In the genomic region with DNA sequence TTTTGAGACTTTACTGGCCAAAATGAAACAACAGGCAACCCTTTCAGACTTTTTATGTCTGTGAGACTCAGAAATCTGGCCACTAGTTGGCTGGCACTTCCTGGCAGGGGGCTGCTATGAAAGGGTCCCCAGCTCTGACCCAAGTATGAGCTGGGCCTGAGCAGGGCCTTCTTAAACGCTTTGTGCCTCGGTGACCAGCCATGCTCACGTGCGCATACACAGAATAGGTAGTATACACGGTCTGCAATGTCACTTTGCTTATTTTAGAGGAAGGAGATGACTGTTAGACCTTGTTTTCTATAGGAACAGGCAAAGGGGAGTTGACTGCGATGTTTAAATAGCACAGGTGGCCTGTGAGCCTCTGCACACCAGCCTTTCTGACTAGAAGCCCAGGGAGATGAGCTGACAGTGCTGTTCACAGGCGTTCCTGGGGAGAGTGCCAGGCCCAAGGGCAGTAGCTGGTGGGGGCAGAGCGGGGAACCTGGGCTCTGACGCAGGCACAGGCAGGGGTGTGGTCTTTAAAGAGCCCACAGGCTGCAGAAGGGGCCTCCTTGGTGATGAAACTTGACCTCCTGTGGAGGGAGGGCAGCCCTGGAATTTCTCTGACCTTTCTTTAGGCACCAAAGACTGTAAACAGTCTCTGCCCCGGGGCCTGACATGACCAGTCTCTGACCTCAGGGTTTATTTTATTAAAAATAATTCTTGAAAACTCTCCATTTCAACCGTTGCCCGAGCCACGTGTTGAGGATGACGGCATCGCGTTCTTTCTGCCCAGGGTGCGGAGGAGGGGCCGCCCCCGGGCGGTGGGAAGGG, we compare ENCODE assay signal across 12 cellular contexts.
A peak's percentile ranks its signal among the peaks of the same experiment; 100 is the strongest.
DNase-seq lines count a peak whose midpoint lies in the region; ATAC-seq and TF ChIP-seq lines count a peak whose summit lies in the region.
"Had no signal": no experiment of that assay in that cellular context is flagged by ENCODE, and none has a peak within 500 bp of the region (broad histone marks: within the 10 kb centered on the region; RNA-seq: fewer than 3 reads in every experiment).

No MANE protein-coding gene starts in this region.

- H3K4me1 ChIP-seq in BLaER1, result peaks cover 98% of the 10 kb centered on the region
- peaks cover 0 to 15% (median 2%) of the 10 kb centered on the region in 4 donors for H3K4me1 ChIP-seq in Peyer's patch
- H3K4me1 ChIP-seq in osteoblast (ENCODE audit: insufficient read depth, low read length), result no peaks in the 10 kb centered on the region

- no peaks in the 10 kb centered on the region for H4K20me1 ChIP-seq in BLaER1
- H4K20me1 ChIP-seq in osteoblast (ENCODE audit: insufficient read depth, low read length), result no peaks in the 10 kb centered on the region

- ATAC-seq in Right ventricle myocardium superior (ENCODE audit: poor library complexity), result peak; percentile 85
- no peak for ATAC-seq in HG03135 (IDR thresholded peaks at IDR 0.05; ENCODE audit: unreplicated experiment)

- no peaks in the 10 kb centered on the region for H3K36me3 ChIP-seq in BLaER1
- H3K36me3 ChIP-seq in Peyer's patch, result no peaks in the 10 kb centered on the region
- no peaks in the 10 kb centered on the region for H3K36me3 ChIP-seq in osteoblast (ENCODE audit: insufficient read depth, low read length)

- H3K4me3 ChIP-seq in BLaER1 (peak overlapping the region; percentile 55), Peyer's patch (no peak overlapping the region), osteoblast (ENCODE audit: insufficient read depth, low read length) (no peak overlapping the region)

- no peaks in the 10 kb centered on the region for H3K79me2 ChIP-seq in osteoblast (ENCODE audit: insufficient read depth, low read length)

- TF ChIP-seq POLR2A in Peyer's patch (IDR thresholded peaks at IDR 0.05), result no peak

- peak overlapping the region; percentile 79 for H3K9ac ChIP-seq in BLaER1

- H3K9me3 ChIP-seq in BLaER1, result peaks cover 2% of the 10 kb centered on the region; the same call in 1 of the 2 replicates
- H3K9me3 ChIP-seq in Peyer's patch, result no peaks in the 10 kb centered on the region
- no peaks in the 10 kb centered on the region for H3K9me3 ChIP-seq in osteoblast (ENCODE audit: low read depth, low read length)

- H3K27ac ChIP-seq in BLaER1 (peak overlapping the region; percentile 97), Peyer's patch (peak overlapping the region in 2 of 4 donors; percentile 19 to 52), osteoblast (ENCODE audit: low read depth, low read length) (no peak overlapping the region)

- TF ChIP-seq CTCF in Peyer's patch (IDR thresholded peaks at IDR 0.05) (no peak), osteoblast (IDR thresholded peaks at IDR 0.05; ENCODE audit: extremely low read depth, low read depth, low read length) (no peak)

- peak in 2 of 3 donors; percentile 61 to 71 for DNase-seq in Peyer's patch
- peak; percentile 85 for DNase-seq in Right ventricle myocardium superior
- peak; percentile 68 for DNase-seq in osteoblast (ENCODE audit: insufficient read length, low spot score, missing footprints)
- DNase-seq in NCI-H1105 (lab: John Stamatoyannopoulos, UW), result no peak
- DNase-seq in HuH-7 (ENCODE audit: low spot score), result no peak
- no peak for DNase-seq in COLO668 (lab: John Stamatoyannopoulos, UW; ENCODE audit: unreplicated experiment)
- DNase-seq: activated CD4-positive, CD25-positive, alpha-beta regulatory T cell treated with anti-CD3 and anti-CD28 coated beads, Interleukin-2, amount 50 U/mL, for 72 hours; activated naive CD8-positive, alpha-beta T cell treated with anti-CD3 and anti-CD28 coated beads, Interleukin-2, amount 10 ng/mL, durations not matched to agents 7 days and 5 days; HCEC 1CT; occipital lobe had no signal

- H2AFZ ChIP-seq in osteoblast (ENCODE audit: low read length), result no peak overlapping the region

- H3K27me3 ChIP-seq in BLaER1, result no peaks in the 10 kb centered on the region
- H3K27me3 ChIP-seq in Peyer's patch, result no peaks in the 10 kb centered on the region
- H3K27me3 ChIP-seq in osteoblast (ENCODE audit: insufficient read depth, low read length), result no peaks in the 10 kb centered on the region

- intact Hi-C loops in Right ventricle myocardium superior (cut with DNase I), result no loop called here

- peak overlapping the region; percentile 88 for H3K4me2 ChIP-seq in BLaER1
- H3K4me2 ChIP-seq in osteoblast (ENCODE audit: insufficient read depth, low read length), result no peak overlapping the region

Comparison
In these comparisons a context has a peak if more than half of its experiments do, and no peak if none do; other contexts are left out.
1. DNase-seq: peak in Peyer's patch (2 of 3), Right ventricle myocardium superior (single experiment) and osteoblast (single experiment); none in NCI-H1105 (single experiment), HuH-7 (single experiment) and COLO668 (single experiment).